ENCODE assay signal across 16 cellular contexts in genomic region chr12:71981149-71981548, GRCh38. TPM values are rescaled to one million over a fixed set of nuclear protein-coding genes. Genes with fewer than 3 reads are reported as not detected.
"Had no signal": no experiment of that assay in that cellular context is flagged by ENCODE, and none has a peak within 500 bp of the region (broad histone marks: within the 10 kb centered on the region; RNA-seq: fewer than 3 reads in every experiment).

No MANE protein-coding gene starts in this region.

- H3K4me3 ChIP-seq: adrenal gland, esophagus muscularis mucosa, left ventricle myocardium inferior, neural progenitor cell, pancreas, testis had no signal

- H3K36me3 ChIP-seq: adrenal gland, esophagus muscularis mucosa, left ventricle myocardium inferior, neural progenitor cell, pancreas had no signal

- ATAC-seq: foreskin keratinocyte; pancreas; stimulated activated naive CD8-positive, alpha-beta T cell treated with anti-CD3 and anti-CD28 coated beads, Interleukin-15, amount 100 ng/mL, for 72 hours had no signal

- DNase-seq: activated CD4-positive, CD25-positive, alpha-beta regulatory T cell; activated naive CD4-positive, alpha-beta T cell treated with anti-CD3 and anti-CD28 coated beads, Interleukin-2, amount 50 U/mL, for 16 hours; adrenal gland; dermis blood vessel endothelial cell; foreskin keratinocyte; left ventricle myocardium inferior; pancreas; stimulated activated CD4-positive, alpha-beta T cell treated with anti-CD3 and anti-CD28 coated beads, Interleukin-15, amount 100 ng/mL, for 24 hours; stimulated activated CD4-positive, alpha-beta T cell treated with anti-CD3 and anti-CD28 coated beads, Interleukin-4, amount 100 ng/mL, for 4 hours; stimulated activated naive CD8-positive, alpha-beta T cell treated with anti-CD3 and anti-CD28 coated beads, Interleukin-15, amount 100 ng/mL, for 72 hours; testis had no signal

- H3K27ac ChIP-seq: adrenal gland, esophagus muscularis mucosa, foreskin keratinocyte, left ventricle myocardium inferior, neural progenitor cell, pancreas, testis had no signal

- H3K4me1 ChIP-seq: adrenal gland, esophagus muscularis mucosa, foreskin keratinocyte, left ventricle myocardium inferior, pancreas, testis had no signal

- H3K27me3 ChIP-seq: adrenal gland, esophagus muscularis mucosa, foreskin keratinocyte, neural progenitor cell, pancreas, testis had no signal

- H3K9ac ChIP-seq: neural progenitor cell had no signal

- H3K4me2 ChIP-seq: neural progenitor cell had no signal

- H3K9me3 ChIP-seq: adrenal gland, esophagus muscularis mucosa, left ventricle myocardium inferior, pancreas, testis had no signal

- FAIRE-seq: pancreas had no signal

- H2AFZ ChIP-seq: neural progenitor cell had no signal

RNA-seq across cellular contexts. Expression of gene TPH2, which starts 42.5 kb away (rescaled TPM):
- total RNA-seq: activated T-helper 2 cell treated with anti-CD3 and anti-CD28 coated beads, Interferon-gamma antibody, Interleukin-2, Interleukin-4, amounts not matched to agents 10 μg/mL and 5 μg/mL and 100 μg/mL, durations not matched to agents 14 hours and 24 hours and 36 hours; adrenal gland; dermis blood vessel endothelial cell; foreskin keratinocyte; left ventricle myocardium inferior; pancreas; skeletal muscle tissue; ureter had no signal
- polyA plus RNA-seq: adrenal gland, foreskin keratinocyte, pancreas had no signal
